ENCODE assay signal across 8 cellular contexts in genomic region chr19:20565321-20566018, GRCh38. TPM values are rescaled to one million over a fixed set of nuclear protein-coding genes. Genes with fewer than 3 reads are reported as not detected.
DNase-seq lines count a peak whose midpoint lies in the region; ATAC-seq and TF ChIP-seq lines count a peak whose summit lies in the region.

ZNF737 (minus strand) TSS chr19:20565781; CDS start chr19:20565640, 141 bp downstream.

- peak within 1 kb of the TSS; percentile 70 to 89 (median 86) for H3K27ac ChIP-seq in Peyer's patch

- intact Hi-C loops in natural killer cell (cut with micrococcal nuclease), result loop anchor here (1.0 to 10.0 kb wide), 5 partner anchors 96 to 831 kb away; partner anchors contain the start of genes ZNF431, ZNF493, ZNF506 and ZNF626

- peak; percentile 91 for ATAC-seq in GM19452 (IDR thresholded peaks at IDR 0.05; ENCODE audit: unreplicated experiment)
- peak; percentile 90 to 95 (median 92) for ATAC-seq in natural killer cell
- ATAC-seq in stimulated activated naive B cell treated with anti-CD40 and anti-IgM and Interleukin-4, amounts not matched to agents 10 μg/mL and 1 μg/mL and 100 μg/mL, for 72 hours (replicated peaks), result peak; percentile 88 to 89

- peak within 1 kb of the TSS; percentile 100 for H3K4me3 Mint-ChIP-seq in natural killer cell
- peak within 1 kb of the TSS; percentile 98 to 100 for H3K4me3 Mint-ChIP-seq in stimulated activated naive B cell treated with anti-CD40 and anti-IgM and Interleukin-4, amounts not matched to agents 10 μg/mL and 1 μg/mL and 100 μg/mL, for 72 hours

- H3K9me3 ChIP-seq in Peyer's patch, result peaks cover 0 to 29% (median 4%) of the 10 kb centered on the region in 4 donors

- peak; percentile 51 to 69 for TF ChIP-seq POLR2A in Peyer's patch (IDR thresholded peaks at IDR 0.05)

- H3K4me3 ChIP-seq in Peyer's patch (peak within 1 kb of the TSS; percentile 62 to 94 (median 65)), fibroblast of mammary gland (ENCODE audit: control insufficient read depth, low read depth, low read length) (peak within 1 kb of the TSS; percentile 64)

- H3K4me1 Mint-ChIP-seq in natural killer cell, result peaks cover 31 to 36% of the 10 kb centered on the region in 2 donors
- H3K4me1 Mint-ChIP-seq in stimulated activated naive B cell treated with anti-CD40 and anti-IgM and Interleukin-4, amounts not matched to agents 10 μg/mL and 1 μg/mL and 100 μg/mL, for 72 hours, result peaks cover 15 to 33% of the 10 kb centered on the region in 2 donors

- peak within 1 kb of the TSS; percentile 99 to 100 for H3K27ac Mint-ChIP-seq in natural killer cell
- peak within 1 kb of the TSS; percentile 100 for H3K27ac Mint-ChIP-seq in stimulated activated naive B cell treated with anti-CD40 and anti-IgM and Interleukin-4, amounts not matched to agents 10 μg/mL and 1 μg/mL and 100 μg/mL, for 72 hours

- no peaks in the 10 kb centered on the region for H3K27me3 ChIP-seq in Peyer's patch

- H3K9me3 Mint-ChIP-seq in natural killer cell, result peaks cover 2 to 9% of the 10 kb centered on the region in 2 donors
- H3K9me3 Mint-ChIP-seq in stimulated activated naive B cell treated with anti-CD40 and anti-IgM and Interleukin-4, amounts not matched to agents 10 μg/mL and 1 μg/mL and 100 μg/mL, for 72 hours, result peaks cover 22 to 24% of the 10 kb centered on the region in 2 donors

- no peaks in the 10 kb centered on the region for H3K4me1 ChIP-seq in Peyer's patch

- no peaks in the 10 kb centered on the region for H3K27me3 Mint-ChIP-seq in natural killer cell (ENCODE audit: low read depth in 2 of 2)
- H3K27me3 Mint-ChIP-seq in stimulated activated naive B cell treated with anti-CD40 and anti-IgM and Interleukin-4, amounts not matched to agents 10 μg/mL and 1 μg/mL and 100 μg/mL, for 72 hours, result no peaks in the 10 kb centered on the region

- peak; percentile 51 for DNase-seq in COLO829 (ENCODE audit: low spot score)
- peak; percentile 95 for DNase-seq in HK-2 (ENCODE audit: unreplicated experiment)
- peak; percentile 91 to 97 (median 96) for DNase-seq in Peyer's patch
- peak; percentile 81 for DNase-seq in activated T-helper 9 cell treated with anti-CD3 and anti-CD28 coated beads, Interleukin-2, amount 50 U/mL, for 16 hours (ENCODE audit: low read depth)
- DNase-seq in fibroblast of mammary gland (ENCODE audit: low read depth), result peak; percentile 95
- peak; percentile 90 for DNase-seq in natural killer cell
- DNase-seq in stimulated activated naive B cell treated with anti-CD40 and anti-IgM and Interleukin-4, amounts not matched to agents 10 μg/mL and 1 μg/mL and 100 μg/mL, for 72 hours, result peak; percentile 95

- peaks cover 19% of the 10 kb centered on the region for H3K36me3 Mint-ChIP-seq in natural killer cell
- peaks cover 44 to 54% of the 10 kb centered on the region in 2 donors for H3K36me3 Mint-ChIP-seq in stimulated activated naive B cell treated with anti-CD40 and anti-IgM and Interleukin-4, amounts not matched to agents 10 μg/mL and 1 μg/mL and 100 μg/mL, for 72 hours

- H3K36me3 ChIP-seq in Peyer's patch, result peaks cover 0 to 27% (median 0%) of the 10 kb centered on the region in 3 donors

- TF ChIP-seq CTCF in Peyer's patch (IDR thresholded peaks at IDR 0.05), result peak in 3 of 6 experiments; percentile 14 to 38 (median 30)
- peak; percentile 26 for TF ChIP-seq CTCF in fibroblast of mammary gland (conservative IDR thresholded peaks at IDR 0.05; ENCODE audit: control insufficient read depth, insufficient read depth, low read depth, low read length)
- no peak for TF ChIP-seq CTCF in natural killer cell (IDR thresholded peaks at IDR 0.05)

RNA-seq across cellular contexts. Expression of gene ZNF737, which starts in this region (rescaled TPM):
- total RNA-seq in Peyer's patch (10 to 100 TPM in 3 of 4 donors, 1 to 10 TPM in 1; 7.7 to 60.2 (median 13.8) TPM), natural killer cell (10 to 100 TPM; 10.1 to 16.5 (median 13.7) TPM)

Comparison
In these comparisons a context has a peak if more than half of its experiments do, and no peak if none do; other contexts are left out.
1. Peak in every context shown above with its lines: DNase-seq, ATAC-seq, H3K4me3 ChIP-seq and H3K27ac ChIP-seq.